Comparison of ENCODE assay signal across 11 cellular contexts in the genomic region with DNA sequence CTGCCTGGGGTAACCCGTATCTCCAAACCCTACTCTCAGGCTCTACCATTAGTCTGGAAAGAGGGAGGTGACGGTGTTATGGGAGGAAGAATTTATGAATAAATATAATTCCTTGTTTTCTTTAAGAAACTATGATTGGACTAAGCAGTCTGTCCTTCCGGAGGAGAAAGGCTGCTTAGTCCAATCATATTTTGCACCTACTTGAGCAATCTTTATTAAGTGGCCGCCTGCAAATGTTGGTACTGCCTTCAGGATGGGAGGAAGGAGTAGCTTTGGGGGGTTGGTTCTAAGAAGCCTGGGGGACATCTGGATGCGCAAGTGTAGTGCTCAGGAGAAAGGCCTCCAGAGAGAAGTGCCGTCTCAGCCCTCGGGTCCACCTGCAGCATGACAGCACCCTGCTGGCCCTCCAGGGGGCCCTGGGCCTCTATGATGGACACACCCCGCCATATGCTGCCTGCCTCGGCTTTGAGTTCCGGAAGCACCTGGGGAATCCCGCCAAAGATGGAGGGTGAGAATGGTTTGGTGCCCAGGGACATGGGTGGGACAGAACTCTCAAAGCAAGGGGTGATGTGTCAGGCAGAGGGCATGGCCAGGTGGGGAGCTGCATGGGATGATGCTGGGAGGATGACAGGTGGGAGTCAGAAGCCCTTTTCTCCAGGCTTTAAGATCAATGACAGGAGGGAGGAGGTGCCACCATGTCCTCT. TPM values are rescaled to one million over a fixed set of nuclear protein-coding genes. Genes with fewer than 3 reads are reported as not detected.
DNase-seq lines count a peak whose midpoint lies in the region; ATAC-seq and TF ChIP-seq lines count a peak whose summit lies in the region.
"Had no signal": no experiment of that assay in that cellular context is flagged by ENCODE, and none has a peak within 500 bp of the region (broad histone marks: within the 10 kb centered on the region; RNA-seq: fewer than 3 reads in every experiment).

No MANE protein-coding gene starts in this region.

- H3K9ac ChIP-seq in mammary epithelial cell (ENCODE audit: insufficient read depth, low read length): no peak overlapping the region

- no peak overlapping the region for H2AFZ ChIP-seq in mammary epithelial cell (ENCODE audit: low read depth, low read length)

- in situ Hi-C loops in mammary epithelial cell (cut with MboI; ENCODE audit: low sequenced_read_pairs in 2 of 2): loop anchor here in 1 of 2 donors (10.0 to 25.0 kb wide), 2 partner anchors 131 to 257 kb away; no protein-coding TSS in a partner anchor

- peaks cover 4% of the 10 kb centered on the region for H3K4me1 Mint-ChIP-seq in activated T-helper 2 cell treated with anti-CD3 and anti-CD28 coated beads, Interferon-gamma antibody, Interleukin-2, Interleukin-4, amounts not matched to agents 10 μg/mL and 5 μg/mL and 100 μg/mL, durations not matched to agents 14 hours and 24 hours and 36 hours (ENCODE audit: low read depth)

- H4K20me1 ChIP-seq in mammary epithelial cell (ENCODE audit: insufficient read depth, low read length): peaks cover 7% of the 10 kb centered on the region

- H3K79me2 ChIP-seq in mammary epithelial cell (ENCODE audit: insufficient read depth, low read length): peaks cover 19% of the 10 kb centered on the region

- H3K9me3 Mint-ChIP-seq in activated T-helper 2 cell treated with anti-CD3 and anti-CD28 coated beads, Interferon-gamma antibody, Interleukin-2, Interleukin-4, amounts not matched to agents 10 μg/mL and 5 μg/mL and 100 μg/mL, durations not matched to agents 14 hours and 24 hours and 36 hours: no peaks in the 10 kb centered on the region

- H3K27ac ChIP-seq in A673 (ENCODE audit: low read depth, low read length, poor library complexity, severe bottlenecking): peak overlapping the region; percentile 5
- H3K27ac ChIP-seq in mammary epithelial cell (ENCODE audit: insufficient read depth, low read depth, low read length): no peak overlapping the region

- TF ChIP-seq CTCF in A673 (conservative IDR thresholded peaks at IDR 0.05; ENCODE audit: low read depth, low read length) (no peak), GM06990 (IDR thresholded peaks at IDR 0.05; ENCODE audit: insufficient read depth, low read length, poor library complexity, severe bottlenecking) (peak; percentile 58), mammary epithelial cell (conservative IDR thresholded peaks at IDR 0.05 in 1 of 2, IDR thresholded peaks at IDR 0.05 in 1 of 2; ENCODE audit: extremely low read depth in 1 of 2, insufficient read depth in 1 of 2, low read depth in 1 of 2, low read length in 2 of 2) (peak; percentile 20 to 35)

- dilution Hi-C loops in mammary epithelial cell (cut with HindIII; ENCODE audit: low sequenced_read_pairs): no loop called here

- WGBS in mammary epithelial cell (ENCODE audit: low coverage, missing lambda C conversion rate): 34% methylated on average over 8 of the region's 11 CpGs

- no peak for ATAC-seq in HG03378 (IDR thresholded peaks at IDR 0.05; ENCODE audit: unreplicated experiment)

- H3K9me3 ChIP-seq in A673 (ENCODE audit: low read depth, low read length, poor library complexity, severe bottlenecking) (no peaks in the 10 kb centered on the region), mammary epithelial cell (replicated peaks; ENCODE audit: insufficient read depth, low read length) (no peaks in the 10 kb centered on the region)

- H3K36me3 Mint-ChIP-seq in activated T-helper 2 cell treated with anti-CD3 and anti-CD28 coated beads, Interferon-gamma antibody, Interleukin-2, Interleukin-4, amounts not matched to agents 10 μg/mL and 5 μg/mL and 100 μg/mL, durations not matched to agents 14 hours and 24 hours and 36 hours (ENCODE audit: low read depth): peaks cover 24% of the 10 kb centered on the region

- CTCF ChIA-PET in A673 (lab: Charles Lee) (no interaction called here), mammary epithelial cell (lab: Charles Lee; ENCODE audit: low non-redundant PET) (no interaction called here)

- intact Hi-C loops in A673 (cut with micrococcal nuclease; ENCODE audit: unreplicated experiment) (loop anchor here (5.0 kb wide), 1 partner anchor 128 kb away; no protein-coding TSS in a partner anchor), mammary epithelial cell (cut with micrococcal nuclease) (loop anchor here (2.0 kb wide), 1 partner anchor 129 kb away; no protein-coding TSS in a partner anchor)
- intact Hi-C loops in activated T-helper 2 cell treated with anti-CD3 and anti-CD28 coated beads, Interferon-gamma antibody, Interleukin-2, Interleukin-4, amounts not matched to agents 10 μg/mL and 5 μg/mL and 100 μg/mL, durations not matched to agents 14 hours and 24 hours and 36 hours (cut with micrococcal nuclease): no loop called here

- peaks cover 16% of the 10 kb centered on the region for H3K4me1 ChIP-seq in A673 (ENCODE audit: insufficient read depth, low read length, poor library complexity, severe bottlenecking)
- no peaks in the 10 kb centered on the region for H3K4me1 ChIP-seq in mammary epithelial cell (ENCODE audit: insufficient read depth, low read length)

- H3K36me3 ChIP-seq in A673 (ENCODE audit: insufficient read depth, low read length, poor library complexity, severe bottlenecking): peaks cover 34% of the 10 kb centered on the region
- H3K36me3 ChIP-seq in GM06990 (ENCODE audit: control insufficient read depth, insufficient read depth, low read length): peaks cover 26% of the 10 kb centered on the region
- H3K36me3 ChIP-seq in mammary epithelial cell (ENCODE audit: insufficient read depth, low read length): peaks cover 18% of the 10 kb centered on the region

- H3K27me3 Mint-ChIP-seq in activated T-helper 2 cell treated with anti-CD3 and anti-CD28 coated beads, Interferon-gamma antibody, Interleukin-2, Interleukin-4, amounts not matched to agents 10 μg/mL and 5 μg/mL and 100 μg/mL, durations not matched to agents 14 hours and 24 hours and 36 hours (ENCODE audit: low read depth): no peaks in the 10 kb centered on the region

- no peak overlapping the region for H3K4me3 ChIP-seq in A673 (ENCODE audit: low read depth, low read length, poor library complexity, severe bottlenecking)
- no peak overlapping the region for H3K4me3 ChIP-seq in GM06990 (replicated peaks; ENCODE audit: low read depth, low read length)
- no peak overlapping the region for H3K4me3 ChIP-seq in mammary epithelial cell (replicated peaks in 1 of 3; ENCODE audit: insufficient read depth in 1 of 3, low read depth in 2 of 3, low read length in 3 of 3)

- no peak overlapping the region for H3K4me3 Mint-ChIP-seq in activated T-helper 2 cell treated with anti-CD3 and anti-CD28 coated beads, Interferon-gamma antibody, Interleukin-2, Interleukin-4, amounts not matched to agents 10 μg/mL and 5 μg/mL and 100 μg/mL, durations not matched to agents 14 hours and 24 hours and 36 hours (ENCODE audit: low read depth)

- no TSS peak for BruUV-seq in A673 (replicated peaks; lab: Mats Ljungman, UMichigan)
- BruUV-seq in mammary epithelial cell (replicated peaks; lab: Mats Ljungman, UMichigan): no TSS peak

- H3K27me3 ChIP-seq in A673 (replicated peaks; ENCODE audit: insufficient read depth, low read depth, low read length, poor library complexity) (no peaks in the 10 kb centered on the region), GM06990 (replicated peaks; ENCODE audit: control insufficient read depth, insufficient read depth, low read length) (no peaks in the 10 kb centered on the region), mammary epithelial cell (ENCODE audit: insufficient read depth, low read length) (no peaks in the 10 kb centered on the region)

- H3K27ac Mint-ChIP-seq in activated T-helper 2 cell treated with anti-CD3 and anti-CD28 coated beads, Interferon-gamma antibody, Interleukin-2, Interleukin-4, amounts not matched to agents 10 μg/mL and 5 μg/mL and 100 μg/mL, durations not matched to agents 14 hours and 24 hours and 36 hours: no peak overlapping the region

- no peak overlapping the region for H3K4me2 ChIP-seq in mammary epithelial cell (ENCODE audit: insufficient read depth, low read depth, low read length)

- DNase-seq in A673 (ENCODE audit: low spot score) (peak; percentile 64), GM06990 (ENCODE audit: extremely low read depth, insufficient read length) (no peak), NCI-H69 (lab: John Stamatoyannopoulos, UW) (peak; percentile 89), mammary epithelial cell (peak; percentile 43), COLO829 (ENCODE audit: low spot score) (no peak), NCI-H2107 (lab: John Stamatoyannopoulos, UW) (no peak)
- no peak for DNase-seq in activated T-helper 2 cell treated with anti-CD3 and anti-CD28 coated beads, Interferon-gamma antibody, Interleukin-2, Interleukin-4, amounts not matched to agents 10 μg/mL and 5 μg/mL and 100 μg/mL, durations not matched to agents 14 hours and 24 hours and 36 hours (ENCODE audit: low spot score)
- DNase-seq: stimulated activated naive CD4-positive, alpha-beta T cell treated with Interleukin-2 at 50 U/mL for 16 hours had no signal

- POLR2A ChIA-PET in A673 (lab: Charles Lee; ENCODE audit: low non-redundant PET): no interaction called here

RNA-seq across cellular contexts. Expression of gene ACP4, which starts 4.0 kb away (rescaled TPM):
- not detected in 2 replicates for total RNA-seq in A673 (2021)
- total RNA-seq in mammary epithelial cell: not detected
- polyA plus RNA-seq in mammary epithelial cell: not detected
- not detected for polyA minus RNA-seq in mammary epithelial cell
- total RNA-seq in activated T-helper 2 cell treated with anti-CD3 and anti-CD28 coated beads, Interferon-gamma antibody, Interleukin-2, Interleukin-4, amounts not matched to agents 10 μg/mL and 5 μg/mL and 100 μg/mL, durations not matched to agents 14 hours and 24 hours and 36 hours: not detected in 2 replicates
- total RNA-seq: cardiac septum, NCI-H460 had no signal

RNA-seq across cellular contexts. Expression of gene GPR32, which starts 24.0 kb away (rescaled TPM):
- total RNA-seq in A673 (2021) (not detected in 2 replicates), mammary epithelial cell (not detected)
- polyA plus RNA-seq in mammary epithelial cell: not detected
- not detected for polyA minus RNA-seq in mammary epithelial cell
- not detected in 2 replicates for total RNA-seq in activated T-helper 2 cell treated with anti-CD3 and anti-CD28 coated beads, Interferon-gamma antibody, Interleukin-2, Interleukin-4, amounts not matched to agents 10 μg/mL and 5 μg/mL and 100 μg/mL, durations not matched to agents 14 hours and 24 hours and 36 hours
- total RNA-seq: cardiac septum, NCI-H460 had no signal

RNA-seq across cellular contexts. Expression of gene KLK1, which starts 29.4 kb away (rescaled TPM):
- total RNA-seq in A673 (2021) (0.68 TPM in 1 of 2 replicates, not detected in the other), mammary epithelial cell (under 1 TPM in 1 of 2 donors, not detected in 1; 0.54 TPM)
- polyA plus RNA-seq in mammary epithelial cell: 0.63 TPM
- polyA minus RNA-seq in mammary epithelial cell: 7.7 TPM
- 3.0 and 3.5 TPM in 2 replicates for total RNA-seq in activated T-helper 2 cell treated with anti-CD3 and anti-CD28 coated beads, Interferon-gamma antibody, Interleukin-2, Interleukin-4, amounts not matched to agents 10 μg/mL and 5 μg/mL and 100 μg/mL, durations not matched to agents 14 hours and 24 hours and 36 hours
- total RNA-seq: cardiac septum had no signal

RNA-seq across cellular contexts. Expression of gene KLK15, which starts 39.1 kb away (rescaled TPM):
- total RNA-seq in A673 (2021): not detected in 2 replicates
- total RNA-seq in mammary epithelial cell: not detected
- not detected for polyA plus RNA-seq in mammary epithelial cell
- not detected for polyA minus RNA-seq in mammary epithelial cell
- not detected in 2 replicates for total RNA-seq in activated T-helper 2 cell treated with anti-CD3 and anti-CD28 coated beads, Interferon-gamma antibody, Interleukin-2, Interleukin-4, amounts not matched to agents 10 μg/mL and 5 μg/mL and 100 μg/mL, durations not matched to agents 14 hours and 24 hours and 36 hours
- total RNA-seq: cardiac septum, NCI-H460 had no signal

Comparison
In these comparisons a context has a peak if more than half of its experiments do, and no peak if none do; other contexts are left out.
1. DNase-seq: peak in A673 (single experiment), NCI-H69 (single experiment) and mammary epithelial cell (single experiment); none in GM06990 (single experiment), activated T-helper 2 cell treated with anti-CD3 and anti-CD28 coated beads, Interferon-gamma antibody, Interleukin-2, Interleukin-4, amounts not matched to agents 10 μg/mL and 5 μg/mL and 100 μg/mL, durations not matched to agents 14 hours and 24 hours and 36 hours (single experiment), COLO829 (single experiment) and NCI-H2107 (single experiment).